In the genomic region with DNA sequence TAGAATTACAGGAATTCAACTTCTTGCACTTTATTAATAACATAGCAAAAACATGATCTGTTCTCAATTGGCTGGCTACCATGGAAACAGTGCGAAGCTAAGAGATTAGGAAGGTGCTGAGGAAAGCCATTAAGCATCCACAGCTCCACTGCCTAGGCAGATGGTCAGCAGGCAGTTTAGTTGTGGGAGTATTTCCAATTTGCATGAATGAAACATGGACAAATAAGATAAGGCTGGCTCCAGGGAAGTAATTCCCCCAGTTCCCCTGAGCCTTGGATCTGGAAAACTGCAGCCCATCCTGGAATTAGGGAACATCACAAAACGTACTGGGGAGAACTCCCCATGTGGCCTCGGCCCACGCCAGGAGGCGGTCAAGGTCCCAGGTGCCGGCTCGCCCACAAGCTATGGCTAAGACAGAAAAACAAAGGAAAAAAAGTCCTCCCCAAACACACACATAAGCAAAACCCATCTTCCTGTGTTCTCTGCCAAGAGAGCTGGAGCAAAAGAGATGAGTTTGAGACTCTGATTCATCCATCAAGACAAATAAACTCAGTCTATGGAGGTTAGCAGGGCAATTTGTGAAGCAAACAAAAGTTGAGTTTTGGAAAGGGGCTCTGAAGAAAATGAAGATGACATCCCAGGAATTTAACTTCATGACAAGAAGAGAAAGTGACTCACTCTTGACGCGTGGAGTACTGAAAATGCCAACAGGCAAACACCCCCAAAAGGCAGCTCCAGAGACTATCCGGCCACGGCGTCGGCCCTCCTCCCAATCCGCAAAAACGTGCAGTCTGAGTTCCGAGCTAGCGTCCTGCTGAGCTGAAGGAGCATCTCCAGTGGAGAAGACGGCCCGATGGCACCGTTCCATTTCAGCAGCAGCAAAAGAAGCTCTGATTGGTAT, we compare ENCODE assay signal across 10 cellular contexts. TPM values are rescaled to one million over a fixed set of nuclear protein-coding genes. Genes with fewer than 3 reads are reported as not detected.
DNase-seq lines count a peak whose midpoint lies in the region; ATAC-seq, FAIRE-seq and TF ChIP-seq lines count a peak whose summit lies in the region.
"Had no signal": no experiment of that assay in that cellular context is flagged by ENCODE, and none has a peak within 500 bp of the region (broad histone marks: within the 10 kb centered on the region; RNA-seq: fewer than 3 reads in every experiment).

No MANE protein-coding gene starts in this region.

- intact Hi-C loops in left lung (cut with DNase I) (no loop called here), testis (cut with DNase I; ENCODE audit: low total_unique reads) (loop anchor here (10.0 kb wide), 1 partner anchor 50 kb away; a partner anchor contains a TSS)

- no peaks in the 10 kb centered on the region for H3K36me3 ChIP-seq in HEK293 (ENCODE audit: control insufficient read depth in 2 of 2, insufficient read depth in 1 of 2, low read length in 2 of 2)
- H3K36me3 ChIP-seq in bronchial epithelial cell (ENCODE audit: control insufficient read depth, insufficient read depth, low read length) = no peaks in the 10 kb centered on the region
- H3K36me3 ChIP-seq in left lung = no peaks in the 10 kb centered on the region
- H3K36me3 ChIP-seq in testis (ENCODE audit: low read depth, missing control alignments) = no peaks in the 10 kb centered on the region
- H3K36me3 ChIP-seq in hepatocyte (replicated peaks; ENCODE audit: insufficient read depth, low read depth) = no peaks in the 10 kb centered on the region
- no peaks in the 10 kb centered on the region for H3K36me3 ChIP-seq in mesendoderm (ENCODE audit: control insufficient read depth, insufficient read depth, low read length)

- no peaks in the 10 kb centered on the region for H3K27me3 ChIP-seq in bronchial epithelial cell (ENCODE audit: control insufficient read depth, insufficient read depth, low read length)
- no peaks in the 10 kb centered on the region for H3K27me3 ChIP-seq in left lung
- no peaks in the 10 kb centered on the region for H3K27me3 ChIP-seq in testis
- H3K27me3 ChIP-seq in hepatocyte = no peaks in the 10 kb centered on the region
- H3K27me3 ChIP-seq in mesendoderm (ENCODE audit: insufficient read depth, low read length, poor library complexity) = no peaks in the 10 kb centered on the region

- 8 to 32% methylated on average over 20 of the region's 20 CpGs for WGBS in testis, 2 donors
- 83% methylated on average over 20 of the region's 20 CpGs for WGBS in hepatocyte (ENCODE audit: low lambda C conversion rate, missing lambda C conversion rate)
- WGBS in mesendoderm (ENCODE audit: extremely low coverage, insufficient coverage, low lambda C conversion rate) = no CpG with 5 or more reads among the region's 20 CpGs

- H2BK5ac ChIP-seq in mesendoderm (ENCODE audit: low read length) = no peak overlapping the region

- no peak overlapping the region for H3K4me3 ChIP-seq in HEK293 (ENCODE audit: low read depth, low read length)
- H3K4me3 ChIP-seq in bronchial epithelial cell (ENCODE audit: low read depth, low read length) = no peak overlapping the region
- H3K4me3 ChIP-seq in left lung = no peak overlapping the region
- H3K4me3 ChIP-seq in testis = no peak overlapping the region
- H3K4me3 ChIP-seq in hepatocyte = no peak overlapping the region
- no peak overlapping the region for H3K4me3 ChIP-seq in mesendoderm (ENCODE audit: low read length)

- FAIRE-seq in bronchial epithelial cell (lab: Jason Lieb, UNC) = no peak

- H2BK15ac ChIP-seq in mesendoderm (replicated peaks; ENCODE audit: low read depth) = no peak overlapping the region

- H4K20me1 ChIP-seq in hepatocyte (ENCODE audit: insufficient read depth, poor library complexity, severe bottlenecking) = no peaks in the 10 kb centered on the region

- peaks cover 11% of the 10 kb centered on the region for H3K4me1 ChIP-seq in HEK293 (ENCODE audit: control insufficient read depth, insufficient read depth, low read length)
- H3K4me1 ChIP-seq in left lung = peaks cover under 1 to 8% of the 10 kb centered on the region in 2 donors
- peaks cover 45% of the 10 kb centered on the region for H3K4me1 ChIP-seq in testis
- H3K4me1 ChIP-seq in hepatocyte (ENCODE audit: insufficient read depth) = peaks cover 21% of the 10 kb centered on the region
- peaks cover 3% of the 10 kb centered on the region for H3K4me1 ChIP-seq in mesendoderm (ENCODE audit: control insufficient read depth, low read depth, low read length)

- no peak overlapping the region for H3K4ac ChIP-seq in mesendoderm (ENCODE audit: low read depth, low read length)

- no peak overlapping the region for H3K56ac ChIP-seq in mesendoderm (ENCODE audit: low read length)

- H3K9me3 ChIP-seq in HEK293 (ENCODE audit: control insufficient read depth, insufficient read depth, low read depth, low read length) = no peaks in the 10 kb centered on the region
- H3K9me3 ChIP-seq in left lung = no peaks in the 10 kb centered on the region
- no peaks in the 10 kb centered on the region for H3K9me3 ChIP-seq in testis
- H3K9me3 ChIP-seq in hepatocyte (ENCODE audit: low read depth) = no peaks in the 10 kb centered on the region

- no peak overlapping the region for H3K4me2 ChIP-seq in hepatocyte
- no peak overlapping the region for H3K4me2 ChIP-seq in mesendoderm (ENCODE audit: low read length)

- POLR2A ChIA-PET in HEK293 (lab: Yijun Ruan, JAX) = no interaction called here

- peak; percentile 67 for ATAC-seq in left lung
- ATAC-seq: left colon had no signal

- no peak overlapping the region for H2AFZ ChIP-seq in hepatocyte

- H3K79me1 ChIP-seq in mesendoderm (ENCODE audit: low read length) = no peaks in the 10 kb centered on the region

- no peak overlapping the region for H4K5ac ChIP-seq in mesendoderm (ENCODE audit: low read length)

- no peak overlapping the region for H2AK5ac ChIP-seq in mesendoderm (ENCODE audit: low read length)

- no peaks in the 10 kb centered on the region for H3K9me2 ChIP-seq in hepatocyte (replicated peaks; ENCODE audit: insufficient read depth)

- no peak for TF ChIP-seq POLR2A in testis (IDR thresholded peaks at IDR 0.05)

- H3K27ac ChIP-seq in HEK293 (ENCODE audit: extremely low read depth, low read depth, low read length) (no peak overlapping the region), left lung (peak overlapping the region; percentile 16 to 58), testis (peak overlapping the region; percentile 53 to 62), hepatocyte (no peak overlapping the region), mesendoderm (ENCODE audit: low read depth, low read length) (no peak overlapping the region)

- no peak for TF ChIP-seq CTCF in HEK293 (tag by site-specific recombination; IDR thresholded peaks at IDR 0.05)
- no peak for TF ChIP-seq CTCF in bronchial epithelial cell (IDR thresholded peaks at IDR 0.05; ENCODE audit: insufficient read depth, low read length, severe bottlenecking)
- no peak for TF ChIP-seq CTCF in left lung (IDR thresholded peaks at IDR 0.05)
- TF ChIP-seq CTCF in testis (IDR thresholded peaks at IDR 0.05) = no peak
- TF ChIP-seq CTCF in hepatocyte (IDR thresholded peaks at IDR 0.05; ENCODE audit: poor library complexity) = no peak

- CTCF ChIA-PET in HEK293 (lab: Yijun Ruan, JAX) = no interaction called here

- no peak overlapping the region for H3K9ac ChIP-seq in mesendoderm (ENCODE audit: low read length)

- H2BK120ac ChIP-seq in mesendoderm (ENCODE audit: low read depth, low read length) = no peak overlapping the region

- DNase-seq in bronchial epithelial cell (ENCODE audit: low read depth) = peak; percentile 49
- DNase-seq in left lung = peak in 1 of 2 donors; percentile 51
- peak; percentile 78 for DNase-seq in testis
- no peak for DNase-seq in hepatocyte (ENCODE audit: low spot score)
- DNase-seq in stimulated activated CD4-positive, alpha-beta T cell treated with anti-CD3 and anti-CD28 coated beads, Interleukin-1b, Interleukin-23, amount 100 ng/mL, for 48 hours = no peak
- DNase-seq in mesendoderm = no peak
- no peak for DNase-seq in activated gamma-delta T cell treated with Interleukin-2 at 50 U/mL for 16 hours
- DNase-seq: NCI-H1436 treated with DMSO at 0.1 percent for 48 hours had no signal

- H4K8ac ChIP-seq in mesendoderm (ENCODE audit: low read depth, low read length) = no peak overlapping the region

- H3K23ac ChIP-seq in mesendoderm (ENCODE audit: low read length) = no peak overlapping the region

- no peaks in the 10 kb centered on the region for H3K79me2 ChIP-seq in hepatocyte
- no peaks in the 10 kb centered on the region for H3K79me2 ChIP-seq in mesendoderm (ENCODE audit: control insufficient read depth, insufficient read depth, low read length)

- H3K18ac ChIP-seq in mesendoderm (ENCODE audit: low read length) = no peak overlapping the region

TF ChIP-seq in HEK293, 187 proteins besides CTCF, POLR2A, EP300 and RAD21:
- TF ChIP-seq, protein P1, sequence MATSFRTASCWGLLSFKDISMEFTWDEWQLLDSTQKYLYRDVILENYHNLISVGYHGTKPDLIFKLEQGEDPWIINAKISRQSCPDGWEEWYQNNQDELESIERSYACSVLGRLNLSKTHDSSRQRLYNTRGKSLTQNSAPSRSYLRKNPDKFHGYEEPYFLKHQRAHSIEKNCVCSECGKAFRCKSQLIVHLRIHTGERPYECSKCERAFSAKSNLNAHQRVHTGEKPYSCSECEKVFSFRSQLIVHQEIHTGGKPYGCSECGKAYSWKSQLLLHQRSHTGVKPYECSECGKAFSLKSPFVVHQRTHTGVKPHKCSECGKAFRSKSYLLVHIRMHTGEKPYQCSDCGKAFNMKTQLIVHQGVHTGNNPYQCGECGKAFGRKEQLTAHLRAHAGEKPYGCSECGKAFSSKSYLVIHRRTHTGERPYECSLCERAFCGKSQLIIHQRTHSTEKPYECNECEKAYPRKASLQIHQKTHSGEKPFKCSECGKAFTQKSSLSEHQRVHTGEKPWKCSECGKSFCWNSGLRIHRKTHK (tag by site-specific recombination; IDR thresholded peaks at IDR 0.05) = no peak
- TF ChIP-seq ZBTB17 (tag by site-specific recombination; IDR thresholded peaks at IDR 0.05) = peak; percentile 24; the same call in 1 of the 2 replicates
- TF ChIP-seq, protein P2, sequence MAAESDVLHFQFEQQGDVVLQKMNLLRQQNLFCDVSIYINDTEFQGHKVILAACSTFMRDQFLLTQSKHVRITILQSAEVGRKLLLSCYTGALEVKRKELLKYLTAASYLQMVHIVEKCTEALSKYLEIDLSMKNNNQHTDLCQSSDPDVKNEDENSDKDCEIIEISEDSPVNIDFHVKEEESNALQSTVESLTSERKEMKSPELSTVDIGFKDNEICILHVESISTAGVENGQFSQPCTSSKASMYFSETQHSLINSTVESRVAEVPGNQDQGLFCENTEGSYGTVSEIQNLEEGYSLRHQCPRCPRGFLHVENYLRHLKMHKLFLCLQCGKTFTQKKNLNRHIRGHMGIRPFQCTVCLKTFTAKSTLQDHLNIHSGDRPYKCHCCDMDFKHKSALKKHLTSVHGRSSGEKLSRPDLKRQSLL (tag by site-specific recombination; IDR thresholded peaks at IDR 0.05) = no peak

RNA-seq across cellular contexts. Expression of a gene that starts 45.1 kb away (rescaled TPM):
- total RNA-seq in bronchial epithelial cell (89.9 and 92.9 TPM in 2 replicates), left lung (100 to 1,000 TPM; 438 to 527 TPM), testis (100 to 1,000 TPM; 451 to 817 TPM), hepatocyte (73.4 and 74.0 TPM in 2 replicates)
- polyA plus RNA-seq in testis (ENCODE audit: insufficient read depth, low read depth, low replicate concordance) (531 TPM), hepatocyte (122 and 129 TPM in 2 replicates)
- 3.1 TPM for polyA plus RNA-seq in mesendoderm (2013, experiment 1 of 2)
- polyA plus RNA-seq in mesendoderm (2013, experiment 2 of 2) = 3.3 TPM

Comparison
In these comparisons a context has a peak if more than half of its experiments do, and no peak if none do; other contexts are left out.
1. H3K27ac ChIP-seq: peak in left lung (2 of 2) and testis (2 of 2); none in HEK293 (single experiment), hepatocyte (single experiment) and mesendoderm (single experiment).
2. DNase-seq: peak in bronchial epithelial cell (single experiment) and testis (single experiment); none in hepatocyte (single experiment), stimulated activated CD4-positive, alpha-beta T cell treated with anti-CD3 and anti-CD28 coated beads, Interleukin-1b, Interleukin-23, amount 100 ng/mL, for 48 hours (single experiment), mesendoderm (single experiment) and activated gamma-delta T cell treated with Interleukin-2 at 50 U/mL for 16 hours (single experiment).